ENCODE assay signal across 10 cellular contexts in genomic region chr5:82349651-82350050, GRCh38.
A peak's percentile ranks its signal among the peaks of the same experiment; 100 is the strongest.
DNase-seq lines count a peak whose midpoint lies in the region; ATAC-seq lines count a peak whose summit lies in the region.
"Had no signal": no experiment of that assay in that cellular context is flagged by ENCODE, and none has a peak within 500 bp of the region (broad histone marks: within the 10 kb centered on the region; RNA-seq: fewer than 3 reads in every experiment).

No MANE protein-coding gene starts in this region.

- no peak for ATAC-seq in GM21723 (IDR thresholded peaks at IDR 0.05; ENCODE audit: unreplicated experiment)

- H3K9me3 ChIP-seq in adipocyte (ENCODE audit: control insufficient read depth, low read length) = no peaks in the 10 kb centered on the region
- H3K9me3 ChIP-seq: Caco-2, neutrophil had no signal

- no peaks in the 10 kb centered on the region for H3K27me3 ChIP-seq in adipocyte (replicated peaks; ENCODE audit: control insufficient read depth, insufficient read depth, low read length)
- H3K27me3 ChIP-seq: neutrophil had no signal

- H3K4me3 ChIP-seq in adipocyte (ENCODE audit: low read length) = no peak overlapping the region

- H3K4me1 ChIP-seq in adipocyte (ENCODE audit: control insufficient read depth, insufficient read depth, low read length) = peaks cover 34% of the 10 kb centered on the region
- H3K4me1 ChIP-seq: Caco-2 had no signal

- DNase-seq in NCI-H82 (lab: John Stamatoyannopoulos, UW) (peak; percentile 55), NCI-H82 treated with DMSO at 0.1 percent for 48 hours (lab: John Stamatoyannopoulos, UW; ENCODE audit: unreplicated experiment) (no peak), NCI-H2227 (lab: John Stamatoyannopoulos, UW; ENCODE audit: unreplicated experiment) (peak; percentile 35), adipocyte (ENCODE audit: low read depth) (peak; percentile 57), myocyte (ENCODE audit: low read depth) (peak; percentile 55), DMS79 treated with DMSO at 0.1 percent for 48 hours (lab: John Stamatoyannopoulos, UW) (no peak), NCI-H510A treated with DMSO at 0.1 percent for 48 hours (lab: John Stamatoyannopoulos, UW) (no peak)

- no peaks in the 10 kb centered on the region for H3K36me3 ChIP-seq in adipocyte (ENCODE audit: control insufficient read depth, insufficient read depth, low read length, severe bottlenecking)
- H3K36me3 ChIP-seq: neutrophil had no signal

- H3K9ac ChIP-seq in adipocyte (ENCODE audit: low read length) = peak overlapping the region; percentile 70

Comparison
In these comparisons a context has a peak if more than half of its experiments do, and no peak if none do; other contexts are left out.
1. DNase-seq: peak in NCI-H82 (single experiment), NCI-H2227 (single experiment), adipocyte (single experiment) and myocyte (single experiment); none in NCI-H82 treated with DMSO at 0.1 percent for 48 hours (single experiment), DMS79 treated with DMSO at 0.1 percent for 48 hours (single experiment) and NCI-H510A treated with DMSO at 0.1 percent for 48 hours (single experiment).